Comparison of ENCODE assay signal across 3 cellular contexts in the genomic region with DNA sequence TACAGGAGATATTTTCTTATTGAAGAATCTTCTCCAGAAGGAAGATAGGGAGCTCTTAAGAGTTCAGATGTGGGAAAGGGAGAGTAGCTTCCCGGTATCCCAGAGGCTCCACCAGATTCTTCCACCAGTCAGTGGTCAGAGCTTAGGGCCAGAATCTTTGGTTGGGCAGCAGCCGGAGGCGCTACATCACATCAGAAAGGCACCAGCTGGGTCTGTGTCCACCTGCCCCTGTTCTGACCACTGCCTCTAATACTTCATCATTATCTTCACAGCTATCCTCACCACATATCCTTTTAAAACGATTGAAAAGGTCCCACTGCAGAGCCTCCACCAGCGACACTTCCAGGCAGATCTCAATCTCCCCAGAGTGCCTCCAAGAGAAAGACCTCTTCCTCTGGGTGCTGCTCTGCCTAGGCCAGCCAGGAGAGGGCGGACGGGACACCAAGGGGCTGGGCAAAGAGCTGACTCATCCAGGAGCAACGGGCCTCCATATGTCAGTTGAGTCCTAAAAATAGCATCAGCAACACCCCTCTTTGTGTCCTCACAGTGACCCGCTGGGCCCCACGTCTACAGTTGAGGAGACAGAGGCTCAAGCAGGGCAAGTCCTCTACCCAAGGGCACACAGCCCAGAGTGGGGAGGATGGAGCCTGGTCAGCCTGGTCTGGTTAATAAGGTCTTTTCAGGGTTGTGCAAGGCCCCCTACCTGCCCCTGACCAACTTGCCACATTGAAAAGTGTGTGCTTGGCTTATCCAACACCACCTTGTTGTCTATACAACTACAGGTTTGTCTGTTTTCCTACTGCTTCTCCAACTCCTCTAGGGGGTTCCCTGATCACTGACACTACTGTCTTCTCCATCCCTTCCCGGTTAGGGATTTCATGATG.
TF ChIP-seq lines count a peak whose summit lies in the region.

No MANE protein-coding gene starts in this region.

TF ChIP-seq in HCT116, 20 proteins besides CTCF, POLR2A, EP300 and RAD21:
- TF ChIP-seq ZNF274 (IDR thresholded peaks at IDR 0.05; ENCODE audit: low read depth, low read length) = no peak
- peak; percentile 59 for TF ChIP-seq FOSL1 (IDR thresholded peaks at IDR 0.05; ENCODE audit: low read depth)
- TF ChIP-seq, protein P1, sequence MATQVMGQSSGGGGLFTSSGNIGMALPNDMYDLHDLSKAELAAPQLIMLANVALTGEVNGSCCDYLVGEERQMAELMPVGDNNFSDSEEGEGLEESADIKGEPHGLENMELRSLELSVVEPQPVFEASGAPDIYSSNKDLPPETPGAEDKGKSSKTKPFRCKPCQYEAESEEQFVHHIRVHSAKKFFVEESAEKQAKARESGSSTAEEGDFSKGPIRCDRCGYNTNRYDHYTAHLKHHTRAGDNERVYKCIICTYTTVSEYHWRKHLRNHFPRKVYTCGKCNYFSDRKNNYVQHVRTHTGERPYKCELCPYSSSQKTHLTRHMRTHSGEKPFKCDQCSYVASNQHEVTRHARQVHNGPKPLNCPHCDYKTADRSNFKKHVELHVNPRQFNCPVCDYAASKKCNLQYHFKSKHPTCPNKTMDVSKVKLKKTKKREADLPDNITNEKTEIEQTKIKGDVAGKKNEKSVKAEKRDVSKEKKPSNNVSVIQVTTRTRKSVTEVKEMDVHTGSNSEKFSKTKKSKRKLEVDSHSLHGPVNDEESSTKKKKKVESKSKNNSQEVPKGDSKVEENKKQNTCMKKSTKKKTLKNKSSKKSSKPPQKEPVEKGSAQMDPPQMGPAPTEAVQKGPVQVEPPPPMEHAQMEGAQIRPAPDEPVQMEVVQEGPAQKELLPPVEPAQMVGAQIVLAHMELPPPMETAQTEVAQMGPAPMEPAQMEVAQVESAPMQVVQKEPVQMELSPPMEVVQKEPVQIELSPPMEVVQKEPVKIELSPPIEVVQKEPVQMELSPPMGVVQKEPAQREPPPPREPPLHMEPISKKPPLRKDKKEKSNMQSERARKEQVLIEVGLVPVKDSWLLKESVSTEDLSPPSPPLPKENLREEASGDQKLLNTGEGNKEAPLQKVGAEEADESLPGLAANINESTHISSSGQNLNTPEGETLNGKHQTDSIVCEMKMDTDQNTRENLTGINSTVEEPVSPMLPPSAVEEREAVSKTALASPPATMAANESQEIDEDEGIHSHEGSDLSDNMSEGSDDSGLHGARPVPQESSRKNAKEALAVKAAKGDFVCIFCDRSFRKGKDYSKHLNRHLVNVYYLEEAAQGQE (IDR thresholded peaks at IDR 0.05; ENCODE audit: low read depth) = no peak
- TF ChIP-seq EZH2 (IDR thresholded peaks at IDR 0.05) = no peak
- peak; percentile 22; the same call in 1 of the 2 replicates for TF ChIP-seq CBX3 (IDR thresholded peaks at IDR 0.05; ENCODE audit: low read depth)
- no peak for TF ChIP-seq ATF3 (IDR thresholded peaks at IDR 0.05)
- TF ChIP-seq SRF (IDR thresholded peaks at IDR 0.05; ENCODE audit: low read depth) = no peak
TF ChIP-seq in HCT116: peak in this region for 2.

TF ChIP-seq in GM12878, 131 proteins besides CTCF, POLR2A, EP300 and RAD21:
- TF ChIP-seq MYB (IDR thresholded peaks at IDR 0.05; ENCODE audit: borderline replicate concordance, low read depth, low read length) (no peak), TAF1 (IDR thresholded peaks at IDR 0.05; ENCODE audit: borderline replicate concordance, low read depth, low read length) (no peak), E4F1 (IDR thresholded peaks at IDR 0.05; ENCODE audit: borderline replicate concordance, partially characterized antibody) (no peak), JUNB (IDR thresholded peaks at IDR 0.05) (no peak), NBN (IDR thresholded peaks at IDR 0.05) (no peak), SMARCA5 (IDR thresholded peaks at IDR 0.05) (no peak), CHD1 (IDR thresholded peaks at IDR 0.05; ENCODE audit: low read depth, low read length) (no peak)
- TF ChIP-seq, protein P2, sequence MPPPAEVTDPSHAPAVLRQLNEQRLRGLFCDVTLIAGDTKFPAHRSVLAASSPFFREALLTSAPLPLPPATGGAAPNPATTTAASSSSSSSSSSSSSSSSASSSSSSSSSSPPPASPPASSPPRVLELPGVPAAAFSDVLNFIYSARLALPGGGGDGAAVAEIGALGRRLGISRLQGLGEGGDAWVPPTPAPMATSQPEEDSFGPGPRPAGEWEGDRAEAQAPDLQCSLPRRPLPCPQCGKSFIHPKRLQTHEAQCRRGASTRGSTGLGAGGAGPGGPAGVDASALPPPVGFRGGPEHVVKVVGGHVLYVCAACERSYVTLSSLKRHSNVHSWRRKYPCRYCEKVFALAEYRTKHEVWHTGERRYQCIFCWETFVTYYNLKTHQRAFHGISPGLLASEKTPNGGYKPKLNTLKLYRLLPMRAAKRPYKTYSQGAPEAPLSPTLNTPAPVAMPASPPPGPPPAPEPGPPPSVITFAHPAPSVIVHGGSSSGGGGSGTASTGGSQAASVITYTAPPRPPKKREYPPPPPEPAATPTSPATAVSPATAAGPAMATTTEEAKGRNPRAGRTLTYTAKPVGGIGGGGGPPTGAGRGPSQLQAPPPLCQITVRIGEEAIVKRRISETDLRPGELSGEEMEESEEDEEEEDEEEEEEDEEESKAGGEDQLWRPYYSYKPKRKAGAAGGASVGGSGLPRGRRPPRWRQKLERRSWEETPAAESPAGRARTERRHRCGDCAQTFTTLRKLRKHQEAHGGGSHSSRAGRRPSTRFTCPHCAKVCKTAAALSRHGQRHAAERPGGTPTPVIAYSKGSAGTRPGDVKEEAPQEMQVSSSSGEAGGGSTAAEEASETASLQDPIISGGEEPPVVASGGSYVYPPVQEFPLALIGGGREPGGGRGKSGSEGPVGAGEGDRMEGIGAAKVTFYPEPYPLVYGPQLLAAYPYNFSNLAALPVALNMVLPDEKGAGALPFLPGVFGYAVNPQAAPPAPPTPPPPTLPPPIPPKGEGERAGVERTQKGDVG (CRISPR knock-in tag; IDR thresholded peaks at IDR 0.05) = no peak
- TF ChIP-seq, protein P3, sequence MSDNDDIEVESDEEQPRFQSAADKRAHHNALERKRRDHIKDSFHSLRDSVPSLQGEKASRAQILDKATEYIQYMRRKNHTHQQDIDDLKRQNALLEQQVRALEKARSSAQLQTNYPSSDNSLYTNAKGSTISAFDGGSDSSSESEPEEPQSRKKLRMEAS (IDR thresholded peaks at IDR 0.05; ENCODE audit: low read depth, low read length) = no peak
TF ChIP-seq in GM12878: peak in this region for 0.

TF ChIP-seq in HepG2, 621 proteins besides CTCF, POLR2A, EP300 and RAD21 (continues in another document):
- TF ChIP-seq ZNF878 (CRISPR knock-in tag; IDR thresholded peaks at IDR 0.05) (no peak), HDAC1 (CRISPR knock-in tag; IDR thresholded peaks at IDR 0.05) (no peak), RARA (CRISPR knock-in tag; IDR thresholded peaks at IDR 0.05) (0 out of 2 replicates have a peak, but pooled peaks have one; percentile 7), SMAD1 (CRISPR knock-in tag; IDR thresholded peaks at IDR 0.05; ENCODE audit: borderline replicate concordance, low read depth) (no peak), NFE2L1 (CRISPR knock-in tag; IDR thresholded peaks at IDR 0.05; ENCODE audit: borderline replicate concordance) (peak; percentile 91; the same call in 1 of the 2 replicates), ZNF430 (CRISPR knock-in tag; IDR thresholded peaks at IDR 0.05) (no peak), ZNF749 (CRISPR knock-in tag; IDR thresholded peaks at IDR 0.05; ENCODE audit: borderline replicate concordance) (no peak), ZNF468 (CRISPR knock-in tag; IDR thresholded peaks at IDR 0.05) (no peak), ZNF557 (CRISPR knock-in tag; IDR thresholded peaks at IDR 0.05) (no peak), MAFF (IDR thresholded peaks at IDR 0.05; ENCODE audit: low read depth, low read length) (peak; percentile 33; the same call in 1 of the 2 replicates), PHF21A (CRISPR knock-in tag; IDR thresholded peaks at IDR 0.05) (no peak), JUND (CRISPR knock-in tag; IDR thresholded peaks at IDR 0.05) (0 out of 2 replicates have a peak, but pooled peaks have one; percentile 57), ZNF414 (CRISPR knock-in tag; IDR thresholded peaks at IDR 0.05) (no peak), ZC3H13 (CRISPR knock-in tag; IDR thresholded peaks at IDR 0.05) (0 out of 2 replicates have a peak, but pooled peaks have one; percentile 28), NFE2L2 (IDR thresholded peaks at IDR 0.05; ENCODE audit: low read length) (peak; percentile 82; the same call in 1 of the 2 replicates), ZNF839 (CRISPR knock-in tag; IDR thresholded peaks at IDR 0.05; ENCODE audit: borderline replicate concordance) (no peak), IKZF4 (CRISPR knock-in tag; IDR thresholded peaks at IDR 0.05; ENCODE audit: borderline replicate concordance, low read depth, not compliant biosample characterization) (no peak), FOSL1 (CRISPR knock-in tag; IDR thresholded peaks at IDR 0.05; ENCODE audit: borderline replicate concordance) (peak; percentile 62; the same call in 1 of the 2 replicates), ZNF562 (CRISPR knock-in tag; IDR thresholded peaks at IDR 0.05; ENCODE audit: borderline replicate concordance) (no peak), TEAD2 (CRISPR knock-in tag; IDR thresholded peaks at IDR 0.05) (no peak), CBX5 (CRISPR knock-in tag; IDR thresholded peaks at IDR 0.05; ENCODE audit: borderline replicate concordance) (0 out of 2 replicates have a peak, but pooled peaks have one; percentile 40), ATF3 (CRISPR knock-in tag; IDR thresholded peaks at IDR 0.05) (0 out of 2 replicates have a peak, but pooled peaks have one; percentile 32), KLF13 (CRISPR knock-in tag; IDR thresholded peaks at IDR 0.05) (no peak), ZIK1 (CRISPR knock-in tag; IDR thresholded peaks at IDR 0.05; ENCODE audit: borderline replicate concordance, low read depth) (no peak), ZNF343 (CRISPR knock-in tag; IDR thresholded peaks at IDR 0.05) (no peak), NFE2 (CRISPR knock-in tag; IDR thresholded peaks at IDR 0.05) (peak; percentile 95), ZNF644 (CRISPR knock-in tag; IDR thresholded peaks at IDR 0.05; ENCODE audit: low read depth) (0 out of 2 replicates have a peak, but pooled peaks have one; percentile 38), STAG1 (CRISPR knock-in tag; IDR thresholded peaks at IDR 0.05) (peak; percentile 49), ZFP41 (CRISPR knock-in tag; IDR thresholded peaks at IDR 0.05; ENCODE audit: borderline replicate concordance) (0 out of 2 replicates have a peak, but pooled peaks have one; percentile 25)
- TF ChIP-seq, protein P4, sequence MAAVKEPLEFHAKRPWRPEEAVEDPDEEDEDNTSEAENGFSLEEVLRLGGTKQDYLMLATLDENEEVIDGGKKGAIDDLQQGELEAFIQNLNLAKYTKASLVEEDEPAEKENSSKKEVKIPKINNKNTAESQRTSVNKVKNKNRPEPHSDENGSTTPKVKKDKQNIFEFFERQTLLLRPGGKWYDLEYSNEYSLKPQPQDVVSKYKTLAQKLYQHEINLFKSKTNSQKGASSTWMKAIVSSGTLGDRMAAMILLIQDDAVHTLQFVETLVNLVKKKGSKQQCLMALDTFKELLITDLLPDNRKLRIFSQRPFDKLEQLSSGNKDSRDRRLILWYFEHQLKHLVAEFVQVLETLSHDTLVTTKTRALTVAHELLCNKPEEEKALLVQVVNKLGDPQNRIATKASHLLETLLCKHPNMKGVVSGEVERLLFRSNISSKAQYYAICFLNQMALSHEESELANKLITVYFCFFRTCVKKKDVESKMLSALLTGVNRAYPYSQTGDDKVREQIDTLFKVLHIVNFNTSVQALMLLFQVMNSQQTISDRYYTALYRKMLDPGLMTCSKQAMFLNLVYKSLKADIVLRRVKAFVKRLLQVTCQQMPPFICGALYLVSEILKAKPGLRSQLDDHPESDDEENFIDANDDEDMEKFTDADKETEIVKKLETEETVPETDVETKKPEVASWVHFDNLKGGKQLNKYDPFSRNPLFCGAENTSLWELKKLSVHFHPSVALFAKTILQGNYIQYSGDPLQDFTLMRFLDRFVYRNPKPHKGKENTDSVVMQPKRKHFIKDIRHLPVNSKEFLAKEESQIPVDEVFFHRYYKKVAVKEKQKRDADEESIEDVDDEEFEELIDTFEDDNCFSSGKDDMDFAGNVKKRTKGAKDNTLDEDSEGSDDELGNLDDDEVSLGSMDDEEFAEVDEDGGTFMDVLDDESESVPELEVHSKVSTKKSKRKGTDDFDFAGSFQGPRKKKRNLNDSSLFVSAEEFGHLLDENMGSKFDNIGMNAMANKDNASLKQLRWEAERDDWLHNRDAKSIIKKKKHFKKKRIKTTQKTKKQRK (IDR thresholded peaks at IDR 0.05; ENCODE audit: low read length) = no peak
- TF ChIP-seq, protein P2 (CRISPR knock-in tag; IDR thresholded peaks at IDR 0.05; ENCODE audit: borderline replicate concordance) = no peak
